In genomic region chr3:111808439-111808838, GRCh38 we compare ENCODE assay signal across 19 cellular contexts. TPM values are rescaled to one million over a fixed set of nuclear protein-coding genes. Genes with fewer than 3 reads are reported as not detected.
DNase-seq lines count a peak whose midpoint lies in the region; ATAC-seq, FAIRE-seq and TF ChIP-seq lines count a peak whose summit lies in the region.
"Had no signal": no experiment of that assay in that cellular context is flagged by ENCODE, and none has a peak within 500 bp of the region (broad histone marks: within the 10 kb centered on the region; RNA-seq: fewer than 3 reads in every experiment).

No MANE protein-coding gene starts in this region.

- H3K4me3 Mint-ChIP-seq in stimulated activated naive CD8-positive, alpha-beta T cell treated with anti-CD3 and anti-CD28 coated beads, Interleukin-15, Interleukin-2, amounts not matched to agents 100 ng/mL and 50 ng/mL, for 24 hours, result no peak overlapping the region
- H3K4me3 Mint-ChIP-seq in activated CD8-positive, alpha-beta T cell treated with anti-CD3 and anti-CD28 coated beads, Interleukin-2, amount 10 ng/mL, durations not matched to agents 7 days and 5 days, result no peak overlapping the region
- H3K4me3 Mint-ChIP-seq: activated naive CD4-positive, alpha-beta T cell treated with anti-CD3 and anti-CD28 coated beads, Interleukin-2, amount 10 ng/mL, durations not matched to agents 7 days and 5 days; CD8-positive, alpha-beta memory T cell; central memory CD8-positive, alpha-beta T cell had no signal

- no peak for TF ChIP-seq POLR2A in HepG2 (IDR thresholded peaks at IDR 0.05; ENCODE audit: insufficient read depth in 1 of 2, low read depth in 2 of 2, low read length in 2 of 2)

- WGBS in mammary epithelial cell (ENCODE audit: low coverage, missing lambda C conversion rate), result 58% methylated on average over 2 of the region's 2 CpGs
- 78% methylated on average over 2 of the region's 2 CpGs for WGBS in HepG2 (ENCODE audit: low lambda C conversion rate)

- no peak overlapping the region for H3K9ac ChIP-seq in mammary epithelial cell (ENCODE audit: insufficient read depth, low read length)
- H3K9ac ChIP-seq in HepG2 (ENCODE audit: insufficient read depth, low read depth, low read length), result no peak overlapping the region

- TF ChIP-seq RAD21 in HepG2 (CRISPR knock-in tag; IDR thresholded peaks at IDR 0.05), result no peak

- dilution Hi-C loops in mammary epithelial cell (cut with HindIII; ENCODE audit: low sequenced_read_pairs), result no loop called here

- H4K20me1 ChIP-seq in mammary epithelial cell (ENCODE audit: insufficient read depth, low read length) (no peaks in the 10 kb centered on the region), HepG2 (ENCODE audit: insufficient read depth, low read length) (no peaks in the 10 kb centered on the region; the same call in 1 of the 2 replicates)

- CTCF ChIA-PET in mammary epithelial cell (lab: Charles Lee; ENCODE audit: low non-redundant PET), result no interaction called here
- CTCF ChIA-PET in HepG2 (lab: Yijun Ruan, JAX; ENCODE audit: low intra/inter-chr PET ratio, low total read pairs), result no interaction called here
- CTCF ChIA-PET in activated CD8-positive, alpha-beta T cell treated with anti-CD3 and anti-CD28 coated beads, Interleukin-2, amount 10 ng/mL, durations not matched to agents 7 days and 5 days (lab: Charles Lee), result no interaction called here

- no peaks in the 10 kb centered on the region for H3K9me3 ChIP-seq in mammary epithelial cell (replicated peaks; ENCODE audit: insufficient read depth, low read length)
- H3K9me3 ChIP-seq in HepG2 (ENCODE audit: low read length), result no peaks in the 10 kb centered on the region
- H3K9me3 ChIP-seq: Peyer's patch had no signal

- H3K4me1 ChIP-seq in mammary epithelial cell (ENCODE audit: insufficient read depth, low read length), result peaks cover 46% of the 10 kb centered on the region
- H3K4me1 ChIP-seq in HepG2 (ENCODE audit: insufficient read depth, low read length), result peaks cover 25% of the 10 kb centered on the region
- H3K4me1 ChIP-seq: Peyer's patch had no signal

- H3K36me3 Mint-ChIP-seq in stimulated activated naive CD8-positive, alpha-beta T cell treated with anti-CD3 and anti-CD28 coated beads, Interleukin-15, Interleukin-2, amounts not matched to agents 100 ng/mL and 50 ng/mL, for 24 hours (ENCODE audit: low read depth), result no peaks in the 10 kb centered on the region
- no peaks in the 10 kb centered on the region for H3K36me3 Mint-ChIP-seq in activated CD8-positive, alpha-beta T cell treated with anti-CD3 and anti-CD28 coated beads, Interleukin-2, amount 10 ng/mL, durations not matched to agents 7 days and 5 days (ENCODE audit: low read depth)
- H3K36me3 Mint-ChIP-seq: activated naive CD4-positive, alpha-beta T cell treated with anti-CD3 and anti-CD28 coated beads, Interleukin-2, amount 10 ng/mL, durations not matched to agents 7 days and 5 days; CD8-positive, alpha-beta memory T cell had no signal

- H3K4me2 ChIP-seq in mammary epithelial cell (ENCODE audit: insufficient read depth, low read depth, low read length) (peak overlapping the region; percentile 18), HepG2 (ENCODE audit: low read depth, low read length) (no peak overlapping the region)

- FAIRE-seq in HepG2 (lab: Jason Lieb, UNC), result no peak
- FAIRE-seq in urothelium cell line (lab: Jason Lieb, UNC), result peak; percentile 13
- FAIRE-seq: A204.1, endometrium had no signal

- no TSS peak for BruUV-seq in mammary epithelial cell (replicated peaks; lab: Mats Ljungman, UMichigan)
- no TSS peak for BruUV-seq in HepG2 (replicated peaks; lab: Mats Ljungman, UMichigan)

- intact Hi-C loops in mammary epithelial cell (cut with micrococcal nuclease) (no loop called here), HepG2 (cut with micrococcal nuclease; ENCODE audit: unreplicated experiment) (loop anchor here (2.0 kb wide), 1 partner anchor 76 kb away; no protein-coding TSS in a partner anchor)

- in situ Hi-C loops in mammary epithelial cell (cut with MboI; ENCODE audit: low sequenced_read_pairs in 2 of 2) (loop anchor here in 1 of 2 donors (10.0 kb wide), 1 partner anchor 74 kb away; no protein-coding TSS in a partner anchor), HepG2 (cut with HindIII; ENCODE audit: extremely low pct_ligation_motif_present, low pct_unique_long_range_greater_than_20kb) (no loop called here)

- DNase-seq in stimulated activated naive CD8-positive, alpha-beta T cell treated with anti-CD3 and anti-CD28 coated beads, Interleukin-15, Interleukin-2, amounts not matched to agents 100 U/mL and 50 U/mL, for 24 hours, result no peak
- DNase-seq in mammary epithelial cell, result peak; percentile 44
- DNase-seq in HepG2 (ENCODE audit: low spot score), result peak; percentile 29
- no peak for DNase-seq in urothelium cell line (ENCODE audit: low spot score)
- DNase-seq in stimulated activated naive CD4-positive, alpha-beta T cell treated with Interleukin-2 at 50 U/mL for 16 hours (lab: John Stamatoyannopoulos, UW), result no peak
- no peak for DNase-seq in GM20000 (ENCODE audit: low spot score)
- no peak for DNase-seq in activated CD8-positive, alpha-beta T cell treated with anti-CD3 and anti-CD28 coated beads, Interleukin-2, amount 10 ng/mL, durations not matched to agents 7 days and 5 days
- DNase-seq: activated CD4-positive, alpha-beta T cell treated with anti-CD3 and anti-CD28 coated beads for 1 hour; activated naive CD4-positive, alpha-beta T cell treated with anti-CD3 and anti-CD28 coated beads, Interleukin-2, amount 10 ng/mL, durations not matched to agents 7 days and 5 days; CD8-positive, alpha-beta memory T cell; GF-D8; NCI-H2029; NCI-H526 treated with DMSO at 0.1 percent for 48 hours; Peyer's patch; stimulated activated CD4-positive, alpha-beta T cell treated with anti-CD3 and anti-CD28 coated beads, Interleukin-12 subunit alpha, Interleukin-12 subunit beta, amount 100 ng/mL, for 4 hours had no signal

- H3K27ac Mint-ChIP-seq in stimulated activated naive CD8-positive, alpha-beta T cell treated with anti-CD3 and anti-CD28 coated beads, Interleukin-15, Interleukin-2, amounts not matched to agents 100 ng/mL and 50 ng/mL, for 24 hours, result peak overlapping the region; percentile 13
- H3K27ac Mint-ChIP-seq in activated CD8-positive, alpha-beta T cell treated with anti-CD3 and anti-CD28 coated beads, Interleukin-2, amount 10 ng/mL, durations not matched to agents 7 days and 5 days, result no peak overlapping the region
- H3K27ac Mint-ChIP-seq: activated naive CD4-positive, alpha-beta T cell treated with anti-CD3 and anti-CD28 coated beads, Interleukin-2, amount 10 ng/mL, durations not matched to agents 7 days and 5 days; CD8-positive, alpha-beta memory T cell had no signal

- TF ChIP-seq CTCF in mammary epithelial cell (conservative IDR thresholded peaks at IDR 0.05 in 1 of 2, IDR thresholded peaks at IDR 0.05 in 1 of 2; ENCODE audit: extremely low read depth in 1 of 2, insufficient read depth in 1 of 2, low read depth in 1 of 2, low read length in 2 of 2) (no peak), HepG2 (CRISPR knock-in tag; IDR thresholded peaks at IDR 0.05) (no peak), GM20000 (IDR thresholded peaks at IDR 0.05; ENCODE audit: extremely low read depth, missing control alignments) (no peak)

- H3K9me3 Mint-ChIP-seq in stimulated activated naive CD8-positive, alpha-beta T cell treated with anti-CD3 and anti-CD28 coated beads, Interleukin-15, Interleukin-2, amounts not matched to agents 100 ng/mL and 50 ng/mL, for 24 hours, result no peaks in the 10 kb centered on the region
- H3K9me3 Mint-ChIP-seq in activated CD8-positive, alpha-beta T cell treated with anti-CD3 and anti-CD28 coated beads, Interleukin-2, amount 10 ng/mL, durations not matched to agents 7 days and 5 days (ENCODE audit: insufficient read depth), result no peaks in the 10 kb centered on the region
- H3K9me3 Mint-ChIP-seq: activated naive CD4-positive, alpha-beta T cell treated with anti-CD3 and anti-CD28 coated beads, Interleukin-2, amount 10 ng/mL, durations not matched to agents 7 days and 5 days; CD8-positive, alpha-beta memory T cell; central memory CD8-positive, alpha-beta T cell had no signal

- TF ChIP-seq EP300 in HepG2 (IDR thresholded peaks at IDR 0.05; ENCODE audit: low read depth in 2 of 2, low read length in 2 of 2) (no peak), HepG2 (CRISPR knock-in tag; IDR thresholded peaks at IDR 0.05; ENCODE audit: borderline replicate concordance) (no peak)

- no peaks in the 10 kb centered on the region for H3K27me3 ChIP-seq in mammary epithelial cell (ENCODE audit: insufficient read depth, low read length)
- no peaks in the 10 kb centered on the region for H3K27me3 ChIP-seq in HepG2 (ENCODE audit: control insufficient read depth in 1 of 2, insufficient read depth in 2 of 2, low read length in 2 of 2)
- H3K27me3 ChIP-seq: Peyer's patch had no signal

- H2AFZ ChIP-seq in mammary epithelial cell (ENCODE audit: low read depth, low read length) (no peak overlapping the region), HepG2 (ENCODE audit: low read length) (no peak overlapping the region)

- POLR2A ChIA-PET in HepG2 (lab: Yijun Ruan, JAX), result no interaction called here
- POLR2A ChIA-PET in activated CD8-positive, alpha-beta T cell treated with anti-CD3 and anti-CD28 coated beads, Interleukin-2, amount 10 ng/mL, durations not matched to agents 7 days and 5 days (lab: Charles Lee), result no interaction called here

- H3K36me3 ChIP-seq in mammary epithelial cell (ENCODE audit: insufficient read depth, low read length) (no peaks in the 10 kb centered on the region), HepG2 (replicated peaks in 1 of 2; ENCODE audit: control insufficient read depth in 1 of 2, insufficient read depth in 2 of 2, low read length in 2 of 2) (no peaks in the 10 kb centered on the region)
- H3K36me3 ChIP-seq: Peyer's patch had no signal

- H3K4me1 Mint-ChIP-seq in stimulated activated naive CD8-positive, alpha-beta T cell treated with anti-CD3 and anti-CD28 coated beads, Interleukin-15, Interleukin-2, amounts not matched to agents 100 ng/mL and 50 ng/mL, for 24 hours (ENCODE audit: low read depth), result peaks cover 6% of the 10 kb centered on the region
- H3K4me1 Mint-ChIP-seq in activated CD8-positive, alpha-beta T cell treated with anti-CD3 and anti-CD28 coated beads, Interleukin-2, amount 10 ng/mL, durations not matched to agents 7 days and 5 days (ENCODE audit: low read depth), result no peaks in the 10 kb centered on the region
- H3K4me1 Mint-ChIP-seq: activated naive CD4-positive, alpha-beta T cell treated with anti-CD3 and anti-CD28 coated beads, Interleukin-2, amount 10 ng/mL, durations not matched to agents 7 days and 5 days; CD8-positive, alpha-beta memory T cell; central memory CD8-positive, alpha-beta T cell had no signal

- ATAC-seq in stimulated activated naive CD8-positive, alpha-beta T cell treated with anti-CD3 and anti-CD28 coated beads, Interleukin-15, Interleukin-2, amounts not matched to agents 100 U/mL and 50 U/mL, for 24 hours, result no peak
- peak; percentile 50; the same call in 2 of the 3 replicates for ATAC-seq in HepG2
- no peak for ATAC-seq in activated CD8-positive, alpha-beta T cell treated with anti-CD3 and anti-CD28 coated beads, Interleukin-2, amount 10 ng/mL, durations not matched to agents 7 days and 5 days

- no peak overlapping the region for H3K27ac ChIP-seq in mammary epithelial cell (ENCODE audit: insufficient read depth, low read depth, low read length)
- no peak overlapping the region for H3K27ac ChIP-seq in HepG2 (ENCODE audit: extremely low read length, insufficient read depth, low read length)
- H3K27ac ChIP-seq: Peyer's patch had no signal

- H3K79me2 ChIP-seq in mammary epithelial cell (ENCODE audit: insufficient read depth, low read length) (no peaks in the 10 kb centered on the region), HepG2 (ENCODE audit: insufficient read depth, low read length) (no peaks in the 10 kb centered on the region)

- no peaks in the 10 kb centered on the region for H3K27me3 Mint-ChIP-seq in stimulated activated naive CD8-positive, alpha-beta T cell treated with anti-CD3 and anti-CD28 coated beads, Interleukin-15, Interleukin-2, amounts not matched to agents 100 ng/mL and 50 ng/mL, for 24 hours
- no peaks in the 10 kb centered on the region for H3K27me3 Mint-ChIP-seq in activated CD8-positive, alpha-beta T cell treated with anti-CD3 and anti-CD28 coated beads, Interleukin-2, amount 10 ng/mL, durations not matched to agents 7 days and 5 days (ENCODE audit: low read depth)
- H3K27me3 Mint-ChIP-seq: CD8-positive, alpha-beta memory T cell; central memory CD8-positive, alpha-beta T cell had no signal

- no peak overlapping the region for H3K4me3 ChIP-seq in mammary epithelial cell (replicated peaks in 1 of 3; ENCODE audit: insufficient read depth in 1 of 3, low read depth in 2 of 3, low read length in 3 of 3)
- no peak overlapping the region for H3K4me3 ChIP-seq in HepG2 (replicated peaks in 1 of 3; ENCODE audit: insufficient read depth in 1 of 3, low read depth in 2 of 3, low read length in 3 of 3)
- H3K4me3 ChIP-seq: Peyer's patch had no signal

RNA-seq across cellular contexts. Expression of gene PHLDB2, which starts 50.6 kb away (rescaled TPM):
- 100 to 1,000 TPM in 1 of 2 donors, 10 to 100 TPM in 1; 95.5 to 153 TPM for total RNA-seq in mammary epithelial cell
- polyA plus RNA-seq in mammary epithelial cell, result 21.1 TPM
- 55.5 TPM for polyA minus RNA-seq in mammary epithelial cell
- 21.5 and 23.6 TPM in 2 replicates for total RNA-seq in HepG2 (2016; rRNA removed; fragmentation: Illumina TruSeq; extraction: Trizol)
- 6.9 and 8.0 TPM in 2 replicates for total RNA-seq in HepG2 (2016; cell fraction: cytosol; rRNA removed; fragmentation: Illumina TruSeq; extraction: Trizol; ENCODE audit: low read depth)
- total RNA-seq in HepG2 (2016; cell fraction: insoluble cytoplasmic fraction; rRNA removed; fragmentation: Illumina TruSeq; extraction: Trizol), result 21.0 and 22.1 TPM in 2 replicates
- total RNA-seq in HepG2 (2016; cell fraction: membrane; rRNA removed; fragmentation: Illumina TruSeq; extraction: Trizol), result 7.5 and 8.6 TPM in 2 replicates
- 47.1 and 49.2 TPM in 2 replicates for total RNA-seq in HepG2 (2016; cell fraction: nucleus; rRNA removed; fragmentation: Illumina TruSeq; extraction: Trizol)
- polyA plus RNA-seq in HepG2 (2011; rRNA removed), result 8.4 and 8.7 TPM in 2 replicates
- 4.0 and 4.6 TPM in 2 replicates for polyA plus RNA-seq in HepG2 (2011; cell fraction: cytosol; rRNA removed)
- polyA plus RNA-seq in HepG2 (2011; cell fraction: nucleus; rRNA removed), result 16.3 and 16.8 TPM in 2 replicates
- polyA plus RNA-seq in HepG2 (2012), result 8.4 and 12.0 TPM in 2 replicates
- polyA plus RNA-seq in HepG2 (2016; cell fraction: cytosol; fragmentation: Illumina TruSeq; extraction: Trizol; ENCODE audit: low read depth), result 0.75 and 0.92 TPM in 2 replicates
- 17.4 and 18.0 TPM in 2 replicates for polyA plus RNA-seq in HepG2 (2016; cell fraction: insoluble cytoplasmic fraction; fragmentation: Illumina TruSeq; extraction: Trizol; ENCODE audit: low read depth)
- 2.9 and 3.1 TPM in 2 replicates for polyA plus RNA-seq in HepG2 (2016; cell fraction: membrane; fragmentation: Illumina TruSeq; extraction: Trizol; ENCODE audit: low read depth)
- 34.5 and 36.8 TPM in 2 replicates for polyA plus RNA-seq in HepG2 (2016; cell fraction: nucleus; fragmentation: Illumina TruSeq; extraction: Trizol; ENCODE audit: insufficient read depth, low read depth)
- polyA minus RNA-seq in HepG2 (2011; rRNA and poly(A)+ RNA removed; ENCODE audit: low replicate concordance), result 27.7 and 69.1 TPM in 2 replicates
- polyA minus RNA-seq in HepG2 (2011; cell fraction: cytosol; rRNA and poly(A)+ RNA removed), result 12.6 and 13.0 TPM in 2 replicates
- 99.5 and 104 TPM in 2 replicates for polyA minus RNA-seq in HepG2 (2011; cell fraction: nucleus; rRNA and poly(A)+ RNA removed)
- 1 to 10 TPM; 2.5 to 4.1 TPM for total RNA-seq in activated CD8-positive, alpha-beta T cell treated with anti-CD3 and anti-CD28 coated beads, Interleukin-2, amount 10 ng/mL, durations not matched to agents 7 days and 5 days

Comparison
In these comparisons a context has a peak if more than half of its experiments do, and no peak if none do; other contexts are left out.
1. DNase-seq: peak in mammary epithelial cell (single experiment) and HepG2 (single experiment); none in stimulated activated naive CD8-positive, alpha-beta T cell treated with anti-CD3 and anti-CD28 coated beads, Interleukin-15, Interleukin-2, amounts not matched to agents 100 U/mL and 50 U/mL, for 24 hours (single experiment), urothelium cell line (single experiment), stimulated activated naive CD4-positive, alpha-beta T cell treated with Interleukin-2 at 50 U/mL for 16 hours (single experiment), GM20000 (single experiment) and activated CD8-positive, alpha-beta T cell treated with anti-CD3 and anti-CD28 coated beads, Interleukin-2, amount 10 ng/mL, durations not matched to agents 7 days and 5 days (single experiment).